8 cellular contexts compared by ENCODE assay signal in the genomic region with DNA sequence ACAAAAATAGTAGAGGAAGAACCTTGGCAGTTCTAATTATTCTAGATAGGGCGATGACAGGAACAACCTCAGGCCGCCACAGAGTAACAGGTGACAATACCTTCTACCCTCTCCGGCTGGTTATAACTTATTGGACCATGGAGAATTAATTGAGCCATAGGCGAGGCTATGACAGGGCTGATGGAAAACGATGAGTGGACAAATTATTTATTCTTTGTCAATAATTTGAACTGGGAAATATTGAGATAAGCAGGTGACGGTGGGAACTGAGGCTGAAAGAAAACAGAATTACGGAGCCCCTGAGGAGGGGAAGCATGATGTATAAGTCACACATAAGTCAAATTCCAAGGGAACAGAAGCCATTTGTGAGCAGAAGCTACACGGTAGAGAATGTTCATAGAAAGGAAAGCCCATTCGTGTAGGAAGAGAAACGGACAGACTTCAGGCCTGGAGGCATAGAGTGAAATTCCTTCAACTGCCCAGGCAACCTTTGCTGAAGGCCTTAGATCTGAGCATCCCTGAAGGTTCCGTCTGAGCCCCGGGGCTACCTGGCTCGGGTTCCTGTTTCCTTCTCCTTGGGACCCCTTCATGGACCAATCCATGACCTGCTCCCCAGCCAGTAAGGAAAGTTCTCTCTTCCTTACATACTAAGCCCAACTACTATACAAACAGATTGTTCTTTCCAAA.
"Had no signal": no experiment of that assay in that cellular context is flagged by ENCODE, and none has a peak within 500 bp of the region (broad histone marks: within the 10 kb centered on the region; RNA-seq: fewer than 3 reads in every experiment).

No MANE protein-coding gene starts in this region.

- H3K4me2 ChIP-seq: GM23338, KMS-11 had no signal

- DNase-seq: H9, HCEC 1CT, KBM-7 had no signal

- H3K4me3 ChIP-seq: GM23338 had no signal

- H3K27ac ChIP-seq: KMS-11 had no signal

- H3K9me3 Mint-ChIP-seq: GM23338, H9 had no signal

- H3K4me3 Mint-ChIP-seq: GM23338, H9 had no signal

- ATAC-seq: GM23338 had no signal

- H3K4me1 Mint-ChIP-seq: GM23338, H9 had no signal

- H3K9ac ChIP-seq: KMS-11 had no signal

- H3K27ac Mint-ChIP-seq: GM23338, H9 had no signal

- FAIRE-seq: H1, H54, HTR-8/SVneo had no signal

- H2AFZ ChIP-seq: GM23338 had no signal
